Comparison of ENCODE assay signal across 1 cellular context in genomic region chr11:70545626-70545945, GRCh38.
TF ChIP-seq lines count a peak whose summit lies in the region.

No MANE protein-coding gene starts in this region.

TF ChIP-seq in H1, 55 proteins besides CTCF, POLR2A, EP300 and RAD21:
- no peak for TF ChIP-seq BACH1 (IDR thresholded peaks at IDR 0.05; ENCODE audit: low read length)
- TF ChIP-seq SIN3A (conservative IDR thresholded peaks at IDR 0.05 in 1 of 2, IDR thresholded peaks at IDR 0.05 in 1 of 2; ENCODE audit: low read depth in 1 of 2, low read length in 2 of 2), result no peak
- TF ChIP-seq SP1 (IDR thresholded peaks at IDR 0.05; ENCODE audit: low read depth, low read length), result no peak
- no peak for TF ChIP-seq TAF1 (IDR thresholded peaks at IDR 0.05; ENCODE audit: low read depth, low read length)
- no peak for TF ChIP-seq USF2 (IDR thresholded peaks at IDR 0.05; ENCODE audit: low read length)
- TF ChIP-seq RXRA (IDR thresholded peaks at IDR 0.05; ENCODE audit: insufficient read depth, low read depth, low read length), result no peak
- no peak for TF ChIP-seq EGR1 (IDR thresholded peaks at IDR 0.05; ENCODE audit: borderline replicate concordance, low read depth, low read length)
- TF ChIP-seq CBX8 (IDR thresholded peaks at IDR 0.05; ENCODE audit: borderline replicate concordance, low read depth, low read length), result no peak
- no peak for TF ChIP-seq FOSL1 (IDR thresholded peaks at IDR 0.05; ENCODE audit: insufficient read depth, low read depth, low read length)
- no peak for TF ChIP-seq CEBPB (IDR thresholded peaks at IDR 0.05; ENCODE audit: low read depth, low read length)
- no peak for TF ChIP-seq RFX5 (IDR thresholded peaks at IDR 0.05; ENCODE audit: borderline replicate concordance, low read depth, low read length)
- no peak for TF ChIP-seq NANOG (IDR thresholded peaks at IDR 0.05; ENCODE audit: insufficient read depth, low read depth, low read length, poor library complexity, severe bottlenecking)
- no peak for TF ChIP-seq CHD2 (IDR thresholded peaks at IDR 0.05; ENCODE audit: low read length)
- no peak for TF ChIP-seq TEAD4 (IDR thresholded peaks at IDR 0.05; ENCODE audit: low read depth, low read length)
- TF ChIP-seq HDAC6 (IDR thresholded peaks at IDR 0.05; ENCODE audit: low read depth, low read length), result no peak
- no peak for TF ChIP-seq GABPA (IDR thresholded peaks at IDR 0.05; ENCODE audit: borderline replicate concordance, insufficient read depth, low read length)
TF ChIP-seq in H1: peak in this region for 0.
